Comparison of ENCODE assay signal across 8 cellular contexts in genomic region chr10:29535012-29535777, GRCh38.
A peak's percentile ranks its signal among the peaks of the same experiment; 100 is the strongest.
DNase-seq lines count a peak whose midpoint lies in the region; ATAC-seq and TF ChIP-seq lines count a peak whose summit lies in the region.

No MANE protein-coding gene starts in this region.

- BruUV-seq in HCT116 (replicated peaks; lab: Mats Ljungman, UMichigan): no TSS peak

- CTCF ChIA-PET in HCT116 (lab: Charles Lee): interaction anchor here (0.8 to 1.8 kb wide), 9 partner anchors 8 to 23 kb away, joined by 3 to 7 read pairs (median 4); no protein-coding TSS in a partner anchor

- H3K27me3 ChIP-seq in HCT116 (ENCODE audit: insufficient read depth, low read length): no peaks in the 10 kb centered on the region
- H3K27me3 ChIP-seq in stomach smooth muscle (ENCODE audit: control insufficient read depth in 1 of 2, insufficient read depth in 2 of 2, low read length in 2 of 2): no peaks in the 10 kb centered on the region

- H3K9me3 ChIP-seq in HCT116 (ENCODE audit: control insufficient read depth in 1 of 2, insufficient read depth in 1 of 2, low read depth in 1 of 2, low read length in 2 of 2) (no peaks in the 10 kb centered on the region), stomach smooth muscle (ENCODE audit: control insufficient read depth in 2 of 2, low read length in 2 of 2) (no peaks in the 10 kb centered on the region)

- RAD21 ChIA-PET in HCT116 (lab: Charles Lee; ENCODE audit: low non-redundant PET in 1 of 2, low total read pairs in 2 of 2, uncharacterized antibody in 2 of 2, unreplicated experiment in 2 of 2): no interaction called here

- H3K9ac ChIP-seq in HCT116 (ENCODE audit: low read length) (no peak overlapping the region), stomach smooth muscle (ENCODE audit: low read length in 2 of 2) (peak overlapping the region; percentile 42 to 48)

- no peak for TF ChIP-seq RAD21 in HCT116 (IDR thresholded peaks at IDR 0.05; ENCODE audit: low read depth)

- DNase-seq in 8988T (peak; percentile 41), HCT116 (ENCODE audit: low read depth, low spot score) (peak; percentile 16), astrocyte of the hippocampus (ENCODE audit: low read depth, low spot score) (peak; percentile 90), iris pigment epithelial cell (ENCODE audit: low read depth) (peak; percentile 72), GF-D8 (lab: John Stamatoyannopoulos, UW) (no peak)

- H3K27ac ChIP-seq in HCT116 (ENCODE audit: low read depth, low read length) (no peak overlapping the region), stomach smooth muscle (ENCODE audit: low read length) (peak overlapping the region; percentile 76)

- TF ChIP-seq CTCF in HCT116 (IDR thresholded peaks at IDR 0.05 in 2 of 3, conservative IDR thresholded peaks at IDR 0.05 in 1 of 3; ENCODE audit: borderline replicate concordance in 1 of 3, insufficient read depth in 1 of 3, low read depth in 2 of 3, low read length in 2 of 3): peak; percentile 8 to 82 (median 74); a peak in 4 of 6 replicates

- ATAC-seq in HCT116: peak; percentile 83
- ATAC-seq in HG02610 (IDR thresholded peaks at IDR 0.05; ENCODE audit: unreplicated experiment): no peak
- no peak for ATAC-seq in HG02884 (IDR thresholded peaks at IDR 0.05; ENCODE audit: unreplicated experiment)

- H4K20me1 ChIP-seq in HCT116 (ENCODE audit: insufficient read depth): no peaks in the 10 kb centered on the region

- H2AFZ ChIP-seq in HCT116 (ENCODE audit: low read depth, low read length, poor library complexity, severe bottlenecking): no peak overlapping the region

- H3K4me3 ChIP-seq in HCT116 (replicated peaks in 1 of 2; ENCODE audit: low read depth in 1 of 2, low read length in 2 of 2) (no peak overlapping the region), stomach smooth muscle (ENCODE audit: low read length in 2 of 2) (peak overlapping the region; percentile 41 to 55)

- intact Hi-C loops in HCT116 (cut with micrococcal nuclease): no loop called here

- no peaks in the 10 kb centered on the region; the same call in 1 of the 2 replicates for H3K79me2 ChIP-seq in HCT116 (ENCODE audit: insufficient read depth, low read length)

- POLR2A ChIA-PET in HCT116 (lab: Charles Lee): no interaction called here

- H3K36me3 ChIP-seq in HCT116 (ENCODE audit: control insufficient read depth in 1 of 2, insufficient read depth in 2 of 2, low read length in 2 of 2) (no peaks in the 10 kb centered on the region), stomach smooth muscle (ENCODE audit: control insufficient read depth in 2 of 2, insufficient read depth in 2 of 2, low read length in 2 of 2) (peaks cover 38% of the 10 kb centered on the region in 2 donors)

- no peak for TF ChIP-seq POLR2A in HCT116 (IDR thresholded peaks at IDR 0.05; ENCODE audit: borderline replicate concordance, extremely low read depth, insufficient read depth, insufficient read length)

- peaks cover 2 to 13% of the 10 kb centered on the region in 2 experiments; a peak in 2 of 4 replicates for H3K4me1 ChIP-seq in HCT116 (ENCODE audit: control insufficient read depth in 1 of 2, insufficient read depth in 2 of 2, low read length in 2 of 2)
- H3K4me1 ChIP-seq in stomach smooth muscle (ENCODE audit: control insufficient read depth, insufficient read depth, low read length): peaks cover 44% of the 10 kb centered on the region

- no peaks in the 10 kb centered on the region for H3K9me2 ChIP-seq in HCT116 (ENCODE audit: insufficient read depth)

- H3K4me2 ChIP-seq in HCT116 (ENCODE audit: low read length): peak overlapping the region; percentile 22; the same call in 1 of the 2 replicates

TF ChIP-seq in HCT116, 20 proteins besides CTCF, POLR2A, EP300 and RAD21:
- no peak for TF ChIP-seq ZNF274 (IDR thresholded peaks at IDR 0.05; ENCODE audit: low read depth, low read length)
- no peak for TF ChIP-seq TCF7L2 (IDR thresholded peaks at IDR 0.05; ENCODE audit: borderline replicate concordance, extremely low read depth, insufficient read depth, insufficient read length)
- TF ChIP-seq EGR1 (IDR thresholded peaks at IDR 0.05; ENCODE audit: low read depth): no peak
- TF ChIP-seq POLR2AphosphoS5 (IDR thresholded peaks at IDR 0.05; ENCODE audit: low read depth, low read length): no peak
- TF ChIP-seq SP1 (IDR thresholded peaks at IDR 0.05; ENCODE audit: low read depth): no peak
- TF ChIP-seq CBX3 (IDR thresholded peaks at IDR 0.05; ENCODE audit: low read depth): no peak
- TF ChIP-seq EZH2phosphoT487 (IDR thresholded peaks at IDR 0.05; ENCODE audit: borderline replicate concordance): no peak
- no peak for TF ChIP-seq ZBTB33 (IDR thresholded peaks at IDR 0.05; ENCODE audit: extremely low read depth, insufficient replicate concordance, low read length)

Comparison
In these comparisons a context has a peak if more than half of its experiments do, and no peak if none do; other contexts are left out.
1. H3K4me3 ChIP-seq: peak in stomach smooth muscle (2 of 2); none in HCT116 (0 of 2).